8 cellular contexts compared by ENCODE assay signal in the genomic region with DNA sequence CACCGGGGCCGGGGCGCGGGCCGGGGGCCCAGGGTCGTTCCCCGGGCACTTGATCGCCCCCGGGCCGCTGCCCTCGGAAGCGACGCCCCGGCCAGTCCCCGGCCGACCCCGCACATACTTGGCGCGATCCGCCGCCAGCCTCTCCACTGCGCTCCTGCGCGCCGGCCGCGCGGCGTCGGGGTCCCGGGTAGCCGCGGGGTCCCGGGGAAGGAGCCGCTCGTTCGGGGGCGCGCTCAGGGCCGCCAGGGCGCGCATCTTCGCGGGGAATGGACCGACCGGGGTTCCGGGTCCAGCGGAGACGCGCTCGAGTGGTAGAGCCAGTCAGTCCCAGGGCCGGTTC. TPM values are rescaled to one million over a fixed set of nuclear protein-coding genes. Genes with fewer than 3 reads are reported as not detected.
DNase-seq lines count a peak whose midpoint lies in the region; ATAC-seq and TF ChIP-seq lines count a peak whose summit lies in the region.

No MANE protein-coding gene starts in this region.

- no peaks in the 10 kb centered on the region for H3K9me3 ChIP-seq in duodenal mucosa (ENCODE audit: control insufficient read depth in 1 of 2, low read length in 2 of 2)
- H3K9me3 ChIP-seq in lung (ENCODE audit: control insufficient read depth in 2 of 2, insufficient read depth in 1 of 2, low read length in 1 of 2): peaks cover 0 to 4% of the 10 kb centered on the region in 2 donors
- no peaks in the 10 kb centered on the region for H3K9me3 ChIP-seq in tibial artery

- H3K4me3 ChIP-seq in duodenal mucosa (ENCODE audit: low read depth in 1 of 2, low read length in 2 of 2): peak overlapping the region; percentile 78 to 83
- peak overlapping the region; percentile 66 for H3K4me3 ChIP-seq in lung
- peak overlapping the region; percentile 77 to 86 for H3K4me3 ChIP-seq in tibial artery

- WGBS in lung, 2 donors: 1 to 2% methylated on average over 34 to 52 of the region's 52 CpGs

- peak overlapping the region; percentile 71 to 79 for H3K9ac ChIP-seq in duodenal mucosa (ENCODE audit: low read depth in 1 of 2, low read length in 2 of 2)

- DNase-seq in activated CD4-positive, CD25-positive, alpha-beta regulatory T cell treated with anti-CD3 and anti-CD28 coated beads, Interleukin-2, amount 50 U/mL, for 72 hours: no peak
- no peak for DNase-seq in lung (ENCODE audit: low spot score)
- DNase-seq in tibial artery: no peak
- no peak for DNase-seq in NAMALWA (ENCODE audit: low spot score)

- H3K36me3 ChIP-seq in duodenal mucosa (ENCODE audit: control insufficient read depth in 1 of 2, insufficient read depth in 2 of 2, low read length in 2 of 2): no peaks in the 10 kb centered on the region
- H3K36me3 ChIP-seq in lung (ENCODE audit: control insufficient read depth in 2 of 2, insufficient read depth in 2 of 2, low read length in 2 of 2): peaks cover 0 to 2% of the 10 kb centered on the region in 2 donors
- H3K36me3 ChIP-seq in tibial artery: no peaks in the 10 kb centered on the region

- H3K4me1 ChIP-seq in duodenal mucosa (ENCODE audit: control insufficient read depth in 1 of 2, insufficient read depth in 2 of 2, low read length in 2 of 2) (peaks cover 19 to 22% of the 10 kb centered on the region in 2 donors), lung (ENCODE audit: control insufficient read depth in 2 of 2, insufficient read depth in 2 of 2, low read length in 2 of 2) (peaks cover 0 to 14% of the 10 kb centered on the region in 2 donors), tibial artery (peaks cover 0 to 31% (median 18%) of the 10 kb centered on the region in 4 donors)

- no peak for TF ChIP-seq CTCF in lung (IDR thresholded peaks at IDR 0.05; ENCODE audit: control extremely low read depth, extremely low read depth)
- TF ChIP-seq CTCF in tibial artery (IDR thresholded peaks at IDR 0.05): no peak

- H3K27ac ChIP-seq in duodenal mucosa (ENCODE audit: low read depth, low read length) (peak overlapping the region; percentile 72), lung (ENCODE audit: low read depth in 1 of 2, low read length in 1 of 2) (peak overlapping the region; percentile 17 to 24), tibial artery (peak overlapping the region; percentile 91 to 99)

- ATAC-seq in activated CD4-positive, CD25-positive, alpha-beta regulatory T cell treated with anti-CD3 and anti-CD28 coated beads, Interleukin-2, amount 50 U/mL, for 24 hours: peak; percentile 14 to 24
- peak; percentile 10 for ATAC-seq in lung (ENCODE audit: insufficient read depth, low FRiP score)
- ATAC-seq in HG03439 (IDR thresholded peaks at IDR 0.05; ENCODE audit: unreplicated experiment): no peak
- no peak for ATAC-seq in HG03378 (IDR thresholded peaks at IDR 0.05; ENCODE audit: unreplicated experiment)

- intact Hi-C loops in tibial artery (cut with DNase I; ENCODE audit: low total_unique reads): no loop called here

- H3K27me3 ChIP-seq in duodenal mucosa (ENCODE audit: control insufficient read depth in 1 of 2, insufficient read depth in 2 of 2, low read length in 2 of 2): peaks cover 6 to 10% of the 10 kb centered on the region in 2 donors
- no peaks in the 10 kb centered on the region for H3K27me3 ChIP-seq in lung (ENCODE audit: control insufficient read depth, insufficient read depth)
- H3K27me3 ChIP-seq in tibial artery: no peaks in the 10 kb centered on the region

RNA-seq across cellular contexts. Expression of gene FAM110C, which starts 0.2 kb away (rescaled TPM):
- 1 to 10 TPM; 3.0 to 9.7 TPM for total RNA-seq in lung
- polyA plus RNA-seq in lung: 1 to 10 TPM; 2.8 to 3.3 TPM

Comparison
In these comparisons a context has a peak if more than half of its experiments do, and no peak if none do; other contexts are left out.
1. ATAC-seq: peak in activated CD4-positive, CD25-positive, alpha-beta regulatory T cell treated with anti-CD3 and anti-CD28 coated beads, Interleukin-2, amount 50 U/mL, for 24 hours (2 of 2) and lung (single experiment); none in HG03439 (single experiment) and HG03378 (single experiment).
2. H3K27ac ChIP-seq: peak in every context shown above with its lines; median percentile 95 in tibial artery; 72 in duodenal mucosa; 20 in lung.
3. Peak in every context shown above with its lines, with median percentiles within 50 percentile points of each other: H3K4me3 ChIP-seq.